Comparison of ENCODE assay signal across 17 cellular contexts in genomic region chr2:29703336-29703735, GRCh38.
"Had no signal": no experiment of that assay in that cellular context is flagged by ENCODE, and none has a peak within 500 bp of the region (broad histone marks: within the 10 kb centered on the region; RNA-seq: fewer than 3 reads in every experiment).

No MANE protein-coding gene starts in this region.

- H3K36me3 Mint-ChIP-seq: immature natural killer cell, naive B cell had no signal

- H3K4me3 Mint-ChIP-seq: dendritic cell treated with granulocyte-macrophage colony-stimulating factor and Interleukin-4, amounts not matched to agents 40 ng/mL and 50 ng/mL, for 4 days; effector memory CD8-positive, alpha-beta T cell; immature natural killer cell; naive B cell; nephron progenitor cell had no signal

- H3K4me1 ChIP-seq: esophagus muscularis mucosa, gastroesophageal sphincter, stomach, transverse colon had no signal

- DNase-seq: effector memory CD8-positive, alpha-beta T cell; glutamatergic neuron; immature natural killer cell; mesendoderm; naive B cell; nephron progenitor cell; stimulated activated CD4-positive, alpha-beta T cell treated with anti-CD3 and anti-CD28 coated beads, Interleukin-2, amount 100 ng/mL, for 24 hours; stimulated activated naive CD4-positive, alpha-beta T cell; stomach; transverse colon had no signal

- H3K27ac Mint-ChIP-seq: dendritic cell treated with granulocyte-macrophage colony-stimulating factor and Interleukin-4, amounts not matched to agents 40 ng/mL and 50 ng/mL, for 4 days; effector memory CD8-positive, alpha-beta T cell; immature natural killer cell; naive B cell; nephron progenitor cell had no signal

- H3K9me3 Mint-ChIP-seq: dendritic cell treated with granulocyte-macrophage colony-stimulating factor and Interleukin-4, amounts not matched to agents 40 ng/mL and 50 ng/mL, for 4 days; effector memory CD8-positive, alpha-beta T cell; immature natural killer cell had no signal

- H3K27me3 ChIP-seq: esophagus muscularis mucosa, gastroesophageal sphincter, stomach, transverse colon had no signal

- H3K9me3 ChIP-seq: esophagus muscularis mucosa, gastroesophageal sphincter, stomach, thoracic aorta, transverse colon had no signal

- H3K36me3 ChIP-seq: esophagus muscularis mucosa, gastroesophageal sphincter, stomach, thoracic aorta, transverse colon had no signal

- H3K27me3 Mint-ChIP-seq: dendritic cell treated with granulocyte-macrophage colony-stimulating factor and Interleukin-4, amounts not matched to agents 40 ng/mL and 50 ng/mL, for 4 days had no signal

- H3K27ac ChIP-seq: epithelial cell of prostate, esophagus muscularis mucosa, gastroesophageal sphincter, skin epidermis, stomach, thoracic aorta, transverse colon had no signal

- H3K4me3 ChIP-seq: esophagus muscularis mucosa, gastroesophageal sphincter, skin epidermis, stomach, thoracic aorta, transverse colon had no signal

- ATAC-seq: effector memory CD8-positive, alpha-beta T cell; gastroesophageal sphincter; sciatic nerve had no signal

- H3K4me1 Mint-ChIP-seq: immature natural killer cell, naive B cell had no signal
